ENCODE assay signal across 8 cellular contexts in the genomic region with DNA sequence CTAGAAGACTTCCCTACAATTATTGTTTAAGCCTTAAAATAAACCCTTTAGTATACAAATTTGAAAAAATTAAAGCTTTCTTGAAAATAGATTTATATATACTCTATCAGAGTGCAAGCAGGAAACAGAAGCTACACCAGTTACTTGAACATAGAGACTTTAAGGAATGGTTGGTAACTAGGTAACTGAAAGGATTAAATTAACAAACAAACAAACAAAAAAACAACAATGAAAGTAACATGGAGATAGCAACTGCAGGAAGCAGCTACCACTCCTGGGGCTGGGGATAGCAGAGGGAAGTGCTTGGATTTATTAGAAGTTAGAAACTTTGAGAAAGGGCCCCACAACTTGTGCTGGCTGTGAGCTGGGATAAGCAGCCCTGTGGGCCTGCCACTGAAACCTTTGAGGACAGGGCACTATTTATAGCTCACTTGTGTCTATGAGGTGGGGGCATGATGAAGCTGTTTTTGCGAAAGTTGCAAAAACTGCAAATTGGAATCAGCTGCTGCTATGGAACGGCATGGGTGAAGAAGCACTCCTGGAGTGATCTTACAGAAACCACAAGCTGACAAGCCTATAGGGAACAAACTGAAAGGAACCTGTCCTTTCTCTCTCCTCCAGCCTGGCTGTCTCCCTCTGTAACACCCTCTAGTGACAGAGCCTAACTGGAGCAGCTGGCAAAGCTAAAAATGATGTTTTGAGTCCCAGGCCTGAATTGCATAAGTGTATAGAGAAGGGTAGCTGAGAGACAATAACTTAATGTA.
A peak's percentile ranks its signal among the peaks of the same experiment; 100 is the strongest.
DNase-seq lines count a peak whose midpoint lies in the region; ATAC-seq, FAIRE-seq and TF ChIP-seq lines count a peak whose summit lies in the region.

No MANE protein-coding gene starts in this region.

- H3K9ac ChIP-seq in parathyroid adenoma, result no peak overlapping the region

- H3K27me3 ChIP-seq in parathyroid adenoma (ENCODE audit: control insufficient read depth, insufficient read depth, low read length), result no peaks in the 10 kb centered on the region

- TF ChIP-seq CTCF in fibroblast of pulmonary artery (IDR thresholded peaks at IDR 0.05; ENCODE audit: low read length, missing control alignments) (peak; percentile 72), parathyroid adenoma (IDR thresholded peaks at IDR 0.05) (peak; percentile 32)

- peak overlapping the region; percentile 58 for H3K4me2 ChIP-seq in parathyroid adenoma (ENCODE audit: low read length)

- ATAC-seq in HG03521 (IDR thresholded peaks at IDR 0.05; ENCODE audit: unreplicated experiment) (peak; percentile 66), HG03039 (IDR thresholded peaks at IDR 0.05; ENCODE audit: unreplicated experiment) (no peak)

- H3K9me3 ChIP-seq in parathyroid adenoma (ENCODE audit: control insufficient read depth, low read length), result no peaks in the 10 kb centered on the region

- no peaks in the 10 kb centered on the region for H3K36me3 ChIP-seq in parathyroid adenoma (ENCODE audit: control insufficient read depth, insufficient read depth, low read length)

- FAIRE-seq in GM19239 (lab: Jason Lieb, UNC), result peak; percentile 76

- H3K4me1 ChIP-seq in parathyroid adenoma, result no peaks in the 10 kb centered on the region

- no peak overlapping the region for H3K4me3 ChIP-seq in fibroblast of pulmonary artery (replicated peaks; ENCODE audit: low read depth, low read length)
- peak overlapping the region; percentile 36 for H3K4me3 ChIP-seq in parathyroid adenoma (ENCODE audit: low read depth, low read length)

- H2AFZ ChIP-seq in parathyroid adenoma, result peak overlapping the region; percentile 31

- H3K79me2 ChIP-seq in parathyroid adenoma, result no peaks in the 10 kb centered on the region

- H3K27ac ChIP-seq in parathyroid adenoma, result peak overlapping the region; percentile 26

- DNase-seq in COLO829 (ENCODE audit: low spot score) (peak; percentile 34), GM19239 (ENCODE audit: insufficient read length, low spot score) (peak; percentile 42), SK-N-DZ (ENCODE audit: low spot score) (peak; percentile 8), fibroblast of pulmonary artery (ENCODE audit: low read depth) (peak; percentile 65)
- no peak for DNase-seq in activated naive CD4-positive, alpha-beta T cell (lab: John Stamatoyannopoulos, UW)

Comparison
In these comparisons a context has a peak if more than half of its experiments do, and no peak if none do; other contexts are left out.
1. DNase-seq: peak in COLO829 (single experiment), GM19239 (single experiment), SK-N-DZ (single experiment) and fibroblast of pulmonary artery (single experiment); none in activated naive CD4-positive, alpha-beta T cell (0 of 4).